9 cellular contexts compared by ENCODE assay signal in the genomic region with DNA sequence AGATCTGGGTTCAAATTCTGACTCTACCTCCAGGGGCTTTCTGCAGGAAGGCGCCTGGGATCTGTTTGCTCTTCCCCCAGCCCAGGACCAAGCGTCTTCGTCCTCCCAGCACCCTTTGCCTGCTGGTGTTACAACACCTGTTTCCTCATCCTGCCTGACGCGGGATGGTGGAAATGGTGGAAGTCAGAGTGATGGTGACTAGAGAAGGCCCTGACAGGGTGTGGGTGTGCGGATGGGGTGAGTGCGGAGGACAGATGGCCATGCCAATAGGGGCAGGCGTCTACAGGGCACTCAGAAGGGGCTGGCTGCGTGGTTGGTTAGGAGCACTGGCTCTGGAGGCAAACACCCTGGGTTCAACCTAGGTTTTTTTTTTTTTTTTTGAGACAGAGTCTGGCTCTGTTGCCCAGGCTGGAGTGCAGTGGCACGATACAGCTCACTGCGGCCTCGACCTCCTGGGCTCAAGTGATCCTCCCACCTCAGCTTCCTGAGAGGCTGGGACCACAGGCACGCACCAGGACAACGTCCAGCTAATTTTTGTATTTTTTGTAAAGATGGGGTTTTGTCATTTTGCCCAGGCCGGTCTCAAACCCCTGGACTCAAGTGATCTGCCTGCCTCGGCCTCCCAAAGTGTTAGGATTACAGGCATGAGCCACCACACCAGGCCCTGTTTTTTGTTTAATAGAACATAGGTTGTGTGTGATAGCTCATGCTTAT. TPM values are rescaled to one million over a fixed set of nuclear protein-coding genes. Genes with fewer than 3 reads are reported as not detected.
A peak's percentile ranks its signal among the peaks of the same experiment; 100 is the strongest.
DNase-seq lines count a peak whose midpoint lies in the region; ATAC-seq and TF ChIP-seq lines count a peak whose summit lies in the region.
"Had no signal": no experiment of that assay in that cellular context is flagged by ENCODE, and none has a peak within 500 bp of the region (broad histone marks: within the 10 kb centered on the region; RNA-seq: fewer than 3 reads in every experiment).

No MANE protein-coding gene starts in this region.

- H3K27me3 ChIP-seq in sigmoid colon, result no peaks in the 10 kb centered on the region

- DNase-seq in T-cell (no peak), glutamatergic neuron (no peak), sigmoid colon (peak; percentile 75), SHP77 treated with DMSO at 0.1 percent for 48 hours (lab: John Stamatoyannopoulos, UW) (no peak), NCI-H2227 treated with DMSO at 0.1 percent for 48 hours (lab: John Stamatoyannopoulos, UW) (no peak)
- DNase-seq: NCI-H146 had no signal

- ATAC-seq in T-cell (replicated peaks in 1 of 4) (no peak), GM21737 (IDR thresholded peaks at IDR 0.05; ENCODE audit: unreplicated experiment) (no peak), GM21528 (IDR thresholded peaks at IDR 0.05; ENCODE audit: low FRiP score, unreplicated experiment) (no peak)

- CTCF ChIA-PET in T-cell (lab: Charles Lee), result interaction anchor here in 1 of 2 donors (0.7 kb wide), 1 partner anchor 101 kb away, joined by 3 read pairs; a partner anchor contains a TSS

- H3K27ac Mint-ChIP-seq in T-cell (peak overlapping the region; percentile 91 to 94), glutamatergic neuron (ENCODE audit: unreplicated experiment) (no peak overlapping the region)

- H3K36me3 ChIP-seq in sigmoid colon, result no peaks in the 10 kb centered on the region

- no peaks in the 10 kb centered on the region for H3K9me3 ChIP-seq in sigmoid colon

- H3K36me3 Mint-ChIP-seq in T-cell (peaks cover 17% of the 10 kb centered on the region), glutamatergic neuron (ENCODE audit: unreplicated experiment) (no peaks in the 10 kb centered on the region)

- peaks cover 0 to 20% (median 12%) of the 10 kb centered on the region in 4 donors for H3K4me1 ChIP-seq in sigmoid colon

- H3K27me3 Mint-ChIP-seq in T-cell (no peaks in the 10 kb centered on the region), glutamatergic neuron (ENCODE audit: unreplicated experiment) (peaks cover 6% of the 10 kb centered on the region)

- 69 to 75% methylated on average over 16 of the region's 16 CpGs for WGBS in sigmoid colon, 2 donors

- peak overlapping the region; percentile 93 to 99 (median 95) for H3K4me3 Mint-ChIP-seq in T-cell
- H3K4me3 Mint-ChIP-seq in glutamatergic neuron (ENCODE audit: unreplicated experiment), result peak overlapping the region; percentile 52

- TF ChIP-seq POLR2A in sigmoid colon (IDR thresholded peaks at IDR 0.05), result no peak

- intact Hi-C loops in sigmoid colon (cut with DNase I), result no loop called here

- no peak for TF ChIP-seq EP300 in sigmoid colon (IDR thresholded peaks at IDR 0.05)

- H3K9me3 Mint-ChIP-seq in T-cell (no peaks in the 10 kb centered on the region), glutamatergic neuron (ENCODE audit: unreplicated experiment) (peaks cover 4% of the 10 kb centered on the region)

- H3K4me3 ChIP-seq in GM12875 (ENCODE audit: low read depth, low read length) (peak overlapping the region; percentile 74), sigmoid colon (peak overlapping the region; percentile 10 to 65 (median 58))

- POLR2A ChIA-PET in T-cell (lab: Charles Lee), result interaction anchor here in 1 of 2 donors (0.5 kb wide), 1 partner anchor 14 kb away, joined by 6 read pairs; no protein-coding TSS in a partner anchor

- H3K4me1 Mint-ChIP-seq in T-cell (peaks cover 38 to 73% (median 57%) of the 10 kb centered on the region in 3 donors), glutamatergic neuron (ENCODE audit: low read depth, unreplicated experiment) (peaks cover 3% of the 10 kb centered on the region)

- peak overlapping the region; percentile 62 to 75 (median 67) for H3K27ac ChIP-seq in sigmoid colon

- TF ChIP-seq CTCF in GM12875 (IDR thresholded peaks at IDR 0.05; ENCODE audit: borderline replicate concordance, insufficient read depth, low read depth, low read length) (no peak), glutamatergic neuron (IDR thresholded peaks at IDR 0.05; ENCODE audit: partially characterized antibody, unreplicated experiment) (no peak), sigmoid colon (IDR thresholded peaks at IDR 0.05) (no peak)

RNA-seq across cellular contexts. Expression of a gene that starts 1.5 kb away (rescaled TPM):
- total RNA-seq in T-cell (100 to 1,000 TPM in 2 of 5 donors, 10 to 100 TPM in 3; 39.0 to 124 (median 94.8) TPM), glutamatergic neuron (ENCODE audit: unreplicated experiment) (4.6 TPM), sigmoid colon (10 to 100 TPM; 13.7 to 23.5 (median 18.9) TPM)
- polyA plus RNA-seq in sigmoid colon, result 10 to 100 TPM in 2 of 3 donors, 1 to 10 TPM in 1; 9.0 to 32.2 (median 14.8) TPM

RNA-seq across cellular contexts. Expression of a gene that starts 40.5 kb away (rescaled TPM):
- total RNA-seq in T-cell, result 10 to 100 TPM; 36.1 to 68.9 (median 53.5) TPM
- 22.6 TPM for total RNA-seq in glutamatergic neuron (ENCODE audit: unreplicated experiment)
- 10 to 100 TPM; 13.8 to 30.0 (median 23.2) TPM for total RNA-seq in sigmoid colon
- 10 to 100 TPM; 26.4 to 34.9 (median 26.6) TPM for polyA plus RNA-seq in sigmoid colon

RNA-seq across cellular contexts. Expression of a gene that starts 43.2 kb away (rescaled TPM):
- total RNA-seq in T-cell (10 to 100 TPM; 20.5 to 48.1 (median 40.5) TPM), glutamatergic neuron (ENCODE audit: unreplicated experiment) (60.2 TPM), sigmoid colon (10 to 100 TPM; 25.8 to 37.5 (median 36.1) TPM)
- 10 to 100 TPM; 31.2 to 31.8 (median 31.7) TPM for polyA plus RNA-seq in sigmoid colon
